In the genomic region with DNA sequence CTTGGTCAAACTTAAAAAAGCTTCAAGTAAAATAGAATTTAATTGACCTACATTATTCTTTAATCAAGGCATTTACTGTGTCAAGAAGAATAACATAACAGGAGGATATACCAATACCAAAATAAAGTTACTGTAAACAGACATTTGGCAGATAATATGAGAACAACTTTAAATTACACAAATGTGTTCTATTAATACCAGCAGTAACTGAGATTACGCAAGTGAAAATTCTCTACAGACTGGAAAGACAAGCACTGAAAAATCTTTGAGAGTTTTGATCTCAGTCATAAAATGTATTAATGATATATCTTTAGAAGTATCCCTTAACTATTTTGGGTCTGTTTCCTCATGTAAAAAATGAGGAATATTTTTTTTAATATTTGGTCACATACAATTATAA, we compare ENCODE assay signal across 2 cellular contexts.
A peak's percentile ranks its signal among the peaks of the same experiment; 100 is the strongest.
TF ChIP-seq lines count a peak whose summit lies in the region.

No MANE protein-coding gene starts in this region.

TF ChIP-seq in IMR-90, 13 proteins besides CTCF, POLR2A, EP300 and RAD21:
- no peak for TF ChIP-seq SMC3 (IDR thresholded peaks at IDR 0.05; ENCODE audit: low read depth, low read length)
- TF ChIP-seq CEBPB (IDR thresholded peaks at IDR 0.05; ENCODE audit: low read depth, low read length) = peak; percentile 81

TF ChIP-seq in HepG2, 621 proteins besides CTCF, POLR2A, EP300 and RAD21:
- TF ChIP-seq RORA (CRISPR knock-in tag; IDR thresholded peaks at IDR 0.05) (no peak), CEBPB (IDR thresholded peaks at IDR 0.05; ENCODE audit: borderline replicate concordance, low read depth, low read length) (peak; percentile 38; the same call in 1 of the 2 replicates)
